In the genomic region with DNA sequence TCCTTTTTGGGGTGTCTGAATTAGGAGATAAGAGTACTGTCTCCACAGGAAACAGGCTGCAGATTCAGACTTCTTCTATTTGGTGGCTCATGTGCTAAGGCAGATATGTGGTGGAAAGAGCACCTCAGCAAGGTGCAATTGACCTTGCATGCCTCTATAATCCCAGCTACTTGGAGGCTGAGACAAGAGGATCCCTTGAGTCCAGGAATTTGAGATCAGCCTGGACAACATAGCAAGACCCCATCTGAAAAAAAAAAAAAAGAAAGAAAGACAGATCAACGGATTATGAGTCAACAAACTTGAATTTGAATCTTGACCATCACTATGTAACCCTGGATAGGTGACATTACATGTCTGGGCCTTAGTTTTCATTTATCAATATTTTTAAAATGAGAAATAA, we compare ENCODE assay signal across 28 cellular contexts.
"Had no signal": no experiment of that assay in that cellular context is flagged by ENCODE, and none has a peak within 500 bp of the region (broad histone marks: within the 10 kb centered on the region; RNA-seq: fewer than 3 reads in every experiment).

No MANE protein-coding gene starts in this region.

- H3K27ac ChIP-seq: stomach, suprapubic skin, testis, thoracic aorta, thyroid gland, tibial artery, tibial nerve, transverse colon, upper lobe of left lung, upper lobe of right lung, uterus, vagina had no signal

- H3K4me1 Mint-ChIP-seq: stimulated activated naive CD8-positive, alpha-beta T cell treated with anti-CD3 and anti-CD28 coated beads, Interleukin-15, amount 100 ng/mL, for 72 hours had no signal

- H3K9me3 Mint-ChIP-seq: stimulated activated effector memory CD8-positive, alpha-beta T cell treated with anti-CD3 and anti-CD28 coated beads, Interleukin-12 subunit alpha, Interleukin-12 subunit beta, amount 100 ng/mL, for 72 hours; stimulated activated memory B cell treated with anti-CD40 and anti-IgM and Interleukin-4, amounts not matched to agents 10 μg/mL and 1 μg/mL and 100 μg/mL, for 72 hours; stimulated activated naive CD8-positive, alpha-beta T cell treated with anti-CD3 and anti-CD28 coated beads, Interleukin-15, amount 100 ng/mL, for 72 hours; stimulated activated naive CD8-positive, alpha-beta T cell treated with anti-CD3 and anti-CD28 coated beads, Interleukin-15, Interleukin-2, amounts not matched to agents 100 ng/mL and 50 ng/mL, for 24 hours; type B pancreatic cell had no signal

- ATAC-seq: stimulated activated effector memory CD8-positive, alpha-beta T cell treated with anti-CD3 and anti-CD28 coated beads, Interleukin-12 subunit alpha, Interleukin-12 subunit beta, amount 100 ng/mL, for 72 hours; stimulated activated memory B cell treated with anti-CD40 and anti-IgM and Interleukin-4, amounts not matched to agents 10 μg/mL and 1 μg/mL and 100 μg/mL, for 72 hours; stimulated activated naive B cell treated with anti-CD40 and anti-IgM and Interleukin-4, amounts not matched to agents 10 μg/mL and 1 μg/mL and 100 μg/mL, for 72 hours; stimulated activated naive CD8-positive, alpha-beta T cell treated with anti-CD3 and anti-CD28 coated beads, Interleukin-15, amount 100 ng/mL, for 72 hours; stimulated activated naive CD8-positive, alpha-beta T cell treated with anti-CD3 and anti-CD28 coated beads, Interleukin-15, Interleukin-2, amounts not matched to agents 100 U/mL and 50 U/mL, for 24 hours; upper lobe of right lung had no signal

- DNase-seq: stimulated activated CD4-positive, alpha-beta T cell treated with anti-CD3 and anti-CD28 coated beads, Interleukin-2, amount 100 ng/mL, for 48 hours; stimulated activated CD4-positive, alpha-beta T cell treated with anti-CD3 and anti-CD28 coated beads, Interleukin-4, amount 100 ng/mL, for 1 hour; stimulated activated CD4-positive, alpha-beta T cell treated with anti-CD3 and anti-CD28 coated beads, Interleukin-4, amount 100 ng/mL, for 24 hours; stimulated activated CD4-positive, alpha-beta T cell treated with anti-CD3 and anti-CD28 coated beads, Interleukin-4, amount 100 ng/mL, for 4 hours; stimulated activated CD8-positive, alpha-beta memory T cell treated with anti-CD3 and anti-CD28 coated beads, Interleukin-4, amount 100 ng/mL, for 48 hours; stimulated activated naive B cell treated with anti-CD40 and anti-IgM and Interleukin-4, amounts not matched to agents 10 μg/mL and 1 μg/mL and 100 μg/mL, for 72 hours; stimulated activated naive CD4-positive, alpha-beta T cell; stimulated activated naive CD4-positive, alpha-beta T cell treated with Interleukin-2 at 50 U/mL for 16 hours; stimulated activated naive CD8-positive, alpha-beta T cell treated with anti-CD3 and anti-CD28 coated beads, Interleukin-15, amount 100 ng/mL, for 72 hours; stimulated activated naive CD8-positive, alpha-beta T cell treated with anti-CD3 and anti-CD28 coated beads, Interleukin-15, Interleukin-2, amounts not matched to agents 100 U/mL and 50 U/mL, for 24 hours; stomach; substantia nigra; testis; thyroid gland; tibial artery; transverse colon; upper lobe of left lung; upper lobe of right lung; uterus had no signal

- H3K4me3 ChIP-seq: stomach, suprapubic skin, testis, thoracic aorta, thyroid gland, tibial artery, tibial nerve, transverse colon, upper lobe of left lung, upper lobe of right lung, uterus, vagina had no signal

- H3K4me3 Mint-ChIP-seq: stimulated activated effector memory CD8-positive, alpha-beta T cell treated with anti-CD3 and anti-CD28 coated beads, Interleukin-12 subunit alpha, Interleukin-12 subunit beta, amount 100 ng/mL, for 72 hours; stimulated activated memory B cell treated with anti-CD40 and anti-IgM and Interleukin-4, amounts not matched to agents 10 μg/mL and 1 μg/mL and 100 μg/mL, for 72 hours; stimulated activated naive B cell treated with anti-CD40 and anti-IgM and Interleukin-4, amounts not matched to agents 10 μg/mL and 1 μg/mL and 100 μg/mL, for 72 hours; stimulated activated naive CD8-positive, alpha-beta T cell treated with anti-CD3 and anti-CD28 coated beads, Interleukin-15, amount 100 ng/mL, for 72 hours; stimulated activated naive CD8-positive, alpha-beta T cell treated with anti-CD3 and anti-CD28 coated beads, Interleukin-15, Interleukin-2, amounts not matched to agents 100 ng/mL and 50 ng/mL, for 24 hours; type B pancreatic cell had no signal

- H3K9me3 ChIP-seq: stomach, suprapubic skin, testis, thoracic aorta, thyroid gland, tibial artery, tibial nerve, transverse colon, upper lobe of left lung, upper lobe of right lung, uterus, vagina had no signal

- H3K36me3 ChIP-seq: stomach, suprapubic skin, thoracic aorta, thyroid gland, tibial artery, tibial nerve, transverse colon, upper lobe of left lung, upper lobe of right lung, uterus, vagina had no signal

- H3K27me3 ChIP-seq: stomach, suprapubic skin, testis, thyroid gland, tibial artery, tibial nerve, transverse colon, upper lobe of left lung, upper lobe of right lung, uterus, vagina had no signal

- H3K27me3 Mint-ChIP-seq: type B pancreatic cell had no signal

- H3K4me1 ChIP-seq: stomach, suprapubic skin, testis, thyroid gland, tibial artery, tibial nerve, transverse colon, upper lobe of left lung, upper lobe of right lung, uterus, vagina had no signal

- FAIRE-seq: urothelium cell line had no signal

- H3K36me3 Mint-ChIP-seq: stimulated activated effector memory CD8-positive, alpha-beta T cell treated with anti-CD3 and anti-CD28 coated beads, Interleukin-12 subunit alpha, Interleukin-12 subunit beta, amount 100 ng/mL, for 72 hours; stimulated activated memory B cell treated with anti-CD40 and anti-IgM and Interleukin-4, amounts not matched to agents 10 μg/mL and 1 μg/mL and 100 μg/mL, for 72 hours; type B pancreatic cell had no signal

- H3K27ac Mint-ChIP-seq: stimulated activated effector memory CD8-positive, alpha-beta T cell treated with anti-CD3 and anti-CD28 coated beads, Interleukin-12 subunit alpha, Interleukin-12 subunit beta, amount 100 ng/mL, for 72 hours; stimulated activated memory B cell treated with anti-CD40 and anti-IgM and Interleukin-4, amounts not matched to agents 10 μg/mL and 1 μg/mL and 100 μg/mL, for 72 hours; stimulated activated naive B cell treated with anti-CD40 and anti-IgM and Interleukin-4, amounts not matched to agents 10 μg/mL and 1 μg/mL and 100 μg/mL, for 72 hours; stimulated activated naive CD8-positive, alpha-beta T cell treated with anti-CD3 and anti-CD28 coated beads, Interleukin-15, Interleukin-2, amounts not matched to agents 100 ng/mL and 50 ng/mL, for 24 hours; type B pancreatic cell had no signal
